7 cellular contexts compared by ENCODE assay signal in the genomic region with DNA sequence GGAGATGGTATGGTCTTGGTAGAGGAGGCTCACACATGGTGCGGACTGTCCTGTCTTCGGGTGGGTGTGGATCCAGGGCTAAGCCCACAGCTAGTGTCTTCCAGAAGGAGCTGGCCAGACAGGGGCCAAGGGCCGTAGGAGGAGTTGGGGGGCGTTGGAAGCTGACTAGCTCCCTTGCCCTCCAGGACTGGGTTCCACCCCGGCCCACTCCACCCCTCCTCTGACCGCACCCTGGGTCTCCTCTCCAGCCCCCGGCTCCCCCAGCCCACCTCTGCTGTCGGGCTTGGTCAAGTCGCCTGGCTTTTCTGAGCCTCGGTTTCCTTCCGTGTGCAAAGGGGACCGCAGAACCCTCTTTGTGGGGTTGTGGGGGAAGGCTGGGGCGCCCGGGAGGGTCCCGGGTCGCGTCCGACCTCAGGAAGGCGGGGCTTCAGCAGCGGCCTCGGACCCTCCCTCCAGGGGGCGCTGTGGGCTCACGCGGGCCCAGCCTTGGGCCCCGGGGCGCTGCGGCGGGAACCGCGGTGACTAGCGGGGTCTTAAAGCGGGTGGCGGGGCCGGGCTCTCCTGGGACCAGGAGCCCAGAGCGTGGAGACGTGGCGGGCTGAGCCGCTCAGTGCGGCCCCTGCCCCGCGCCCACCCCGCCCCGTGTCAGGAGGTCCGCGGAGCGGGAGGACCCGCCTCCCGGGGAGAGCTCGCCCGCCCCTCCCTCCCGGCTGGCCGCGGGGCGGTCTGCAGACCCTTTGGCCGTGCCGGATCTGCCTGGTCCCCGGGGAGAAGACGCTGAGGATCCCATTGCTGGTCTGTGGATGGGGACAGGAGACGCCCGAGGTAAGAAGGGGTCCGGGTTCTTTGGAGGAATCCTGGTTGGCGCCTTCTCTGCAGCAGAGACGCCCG. TPM values are rescaled to one million over a fixed set of nuclear protein-coding genes. Genes with fewer than 3 reads are reported as not detected.
A peak's percentile ranks its signal among the peaks of the same experiment; 100 is the strongest.
DNase-seq lines count a peak whose midpoint lies in the region; ATAC-seq and TF ChIP-seq lines count a peak whose summit lies in the region.

No MANE protein-coding gene starts in this region.

- H3K4me3 Mint-ChIP-seq in progenitor cell of endocrine pancreas (ENCODE audit: low read depth): peak overlapping the region; percentile 68

- peaks cover under 1% of the 10 kb centered on the region for H3K9me3 Mint-ChIP-seq in progenitor cell of endocrine pancreas (ENCODE audit: low read depth)

- peak; percentile 86 for DNase-seq in GM13977 (ENCODE audit: low spot score)
- DNase-seq in NCI-H69 (lab: John Stamatoyannopoulos, UW): peak; percentile 69
- DNase-seq in activated T-cell treated with anti-CD3 and anti-CD28 coated beads, Interleukin-2, amount 50 U/mL, for 1 hour: peak; percentile 79
- no peak for DNase-seq in fibroblast of the aortic adventitia (ENCODE audit: low read depth)
- DNase-seq in progenitor cell of endocrine pancreas (ENCODE audit: low spot score, unreplicated experiment): peak; percentile 64

- peaks cover 41% of the 10 kb centered on the region for H3K27me3 Mint-ChIP-seq in progenitor cell of endocrine pancreas

- in situ Hi-C loops in GM13977 (cut with MboI; ENCODE audit: low pct_unique_long_range_greater_than_20kb, low sequenced_read_pairs, unreplicated experiment): no loop called here

- H3K4me1 Mint-ChIP-seq in progenitor cell of endocrine pancreas (ENCODE audit: low read depth): peaks cover 10% of the 10 kb centered on the region

- no peak for ATAC-seq in HG02852 (IDR thresholded peaks at IDR 0.05; ENCODE audit: unreplicated experiment)
- no peak for ATAC-seq in HG03175 (IDR thresholded peaks at IDR 0.05; ENCODE audit: unreplicated experiment)

- no peak overlapping the region for H3K27ac Mint-ChIP-seq in progenitor cell of endocrine pancreas

- no peaks in the 10 kb centered on the region for H3K36me3 Mint-ChIP-seq in progenitor cell of endocrine pancreas (ENCODE audit: insufficient read depth)

- TF ChIP-seq CTCF in GM13977 (IDR thresholded peaks at IDR 0.05; ENCODE audit: extremely low read depth, insufficient read depth, missing control alignments) (peak; percentile 85), fibroblast of the aortic adventitia (IDR thresholded peaks at IDR 0.05; ENCODE audit: insufficient read depth, low read length) (peak; percentile 44), progenitor cell of endocrine pancreas (IDR thresholded peaks at IDR 0.05; ENCODE audit: unreplicated experiment) (peak; percentile 89)

- no peak overlapping the region for H3K4me3 ChIP-seq in fibroblast of the aortic adventitia (ENCODE audit: low read depth, low read length)

RNA-seq across cellular contexts. Expression of a gene that starts 5.4 kb away (rescaled TPM):
- not detected in 2 replicates for total RNA-seq in fibroblast of the aortic adventitia (ENCODE audit: low replicate concordance)
- not detected in 2 replicates for total RNA-seq in progenitor cell of endocrine pancreas

RNA-seq across cellular contexts. Expression of a gene that starts 17.8 kb away (rescaled TPM):
- total RNA-seq in fibroblast of the aortic adventitia (ENCODE audit: low replicate concordance) (0.36 TPM in 1 of 2 replicates, not detected in the other), progenitor cell of endocrine pancreas (not detected in 2 replicates)

RNA-seq across cellular contexts. Expression of a gene that starts 22.1 kb away (rescaled TPM):
- total RNA-seq in fibroblast of the aortic adventitia (ENCODE audit: low replicate concordance): 0.63 and 1.3 TPM in 2 replicates
- 1.5 TPM in 2 replicates for total RNA-seq in progenitor cell of endocrine pancreas

RNA-seq across cellular contexts. Expression of a gene that starts 22.7 kb away (rescaled TPM):
- total RNA-seq in fibroblast of the aortic adventitia (ENCODE audit: low replicate concordance): 4.8 and 9.8 TPM in 2 replicates
- total RNA-seq in progenitor cell of endocrine pancreas: 6.5 and 7.6 TPM in 2 replicates

RNA-seq across cellular contexts. Expression of a gene that starts 39.0 kb away (rescaled TPM):
- total RNA-seq in fibroblast of the aortic adventitia (ENCODE audit: low replicate concordance) (23.5 and 59.4 TPM in 2 replicates), progenitor cell of endocrine pancreas (86.7 and 92.7 TPM in 2 replicates)
